Comparison of ENCODE assay signal across 20 cellular contexts in the genomic region with DNA sequence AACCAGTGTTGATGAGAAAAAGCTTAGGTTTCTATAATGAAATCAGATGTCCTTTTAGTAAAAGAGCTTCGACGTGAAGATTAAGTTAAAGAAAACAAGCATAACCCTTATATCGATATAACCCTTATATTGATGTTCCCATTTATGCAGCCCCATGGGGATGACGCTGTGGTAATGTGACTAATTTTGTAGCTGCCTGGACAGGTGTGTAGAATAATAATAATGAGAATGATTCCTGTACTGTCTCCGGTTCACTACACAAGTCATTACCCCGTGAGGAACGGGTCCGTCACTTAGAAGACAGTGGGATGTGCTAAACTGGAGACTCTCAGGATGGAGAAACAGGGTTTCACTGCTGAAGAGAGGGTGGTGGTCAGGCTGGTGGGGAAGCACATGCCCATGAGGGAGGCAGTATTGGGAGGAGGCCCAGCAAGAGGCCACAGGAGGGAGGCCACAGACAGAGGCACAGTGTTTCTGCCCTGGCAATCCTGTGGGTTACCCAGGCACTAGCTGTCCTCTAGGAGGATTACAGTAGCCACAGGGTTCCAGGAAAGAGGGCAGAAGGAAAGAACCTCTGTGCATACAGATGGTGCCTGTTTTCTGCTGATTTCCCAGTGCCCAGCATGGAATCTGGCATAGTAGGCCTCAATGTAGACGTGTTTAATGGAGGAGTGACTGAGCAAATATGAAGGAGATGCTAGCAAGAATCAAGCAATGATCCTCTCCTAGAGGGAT.
DNase-seq lines count a peak whose midpoint lies in the region; ATAC-seq and TF ChIP-seq lines count a peak whose summit lies in the region.
"Had no signal": no experiment of that assay in that cellular context is flagged by ENCODE, and none has a peak within 500 bp of the region (broad histone marks: within the 10 kb centered on the region; RNA-seq: fewer than 3 reads in every experiment).

No MANE protein-coding gene starts in this region.

- H3K4me3 ChIP-seq in left ventricle myocardium inferior (no peak overlapping the region), WERI-Rb-1 (ENCODE audit: low read depth, low read length) (no peak overlapping the region), tibial artery (no peak overlapping the region)

- H3K36me3 Mint-ChIP-seq in neural crest cell (ENCODE audit: low read depth) = no peaks in the 10 kb centered on the region
- H3K36me3 Mint-ChIP-seq: activated naive CD8-positive, alpha-beta T cell treated with anti-CD3 and anti-CD28 coated beads for 36 hours; CD4-positive, alpha-beta memory T cell; natural killer cell treated with Interleukin-12 subunit alpha and Interleukin-12 subunit beta and Interleukin-15 and Interleukin-18, amount 100 ng/mL, for 72 hours; stimulated activated effector memory CD8-positive, alpha-beta T cell treated with anti-CD3 and anti-CD28 coated beads, Interleukin-12 subunit alpha, Interleukin-12 subunit beta, amount 100 ng/mL, for 72 hours had no signal

- H3K27me3 ChIP-seq in left ventricle myocardium inferior (ENCODE audit: low read depth) (no peaks in the 10 kb centered on the region), WERI-Rb-1 (ENCODE audit: insufficient read depth, low read depth, severe bottlenecking) (no peaks in the 10 kb centered on the region), tibial artery (no peaks in the 10 kb centered on the region)

- no peak for TF ChIP-seq CTCF in left ventricle myocardium inferior (IDR thresholded peaks at IDR 0.05; ENCODE audit: borderline replicate concordance)
- TF ChIP-seq CTCF in WERI-Rb-1 (IDR thresholded peaks at IDR 0.05; ENCODE audit: low read depth, low read length) = no peak
- TF ChIP-seq CTCF in neural crest cell (conservative IDR thresholded peaks at IDR 0.05) = no peak
- no peak for TF ChIP-seq CTCF in tibial artery (IDR thresholded peaks at IDR 0.05)

- peaks cover 37% of the 10 kb centered on the region for H3K4me1 Mint-ChIP-seq in neural crest cell

- H3K27me3 Mint-ChIP-seq in neural crest cell (ENCODE audit: low read depth) = no peaks in the 10 kb centered on the region

- intact Hi-C loops in left ventricle myocardium inferior (cut with micrococcal nuclease) (loop anchor here (10.0 kb wide), 1 partner anchor 252 kb away; no protein-coding TSS in a partner anchor), left cardiac atrium (cut with DNase I) (no loop called here), tibial artery (cut with DNase I; ENCODE audit: low total_unique reads) (no loop called here)

- H3K4me3 Mint-ChIP-seq in neural crest cell = no peak overlapping the region
- H3K4me3 Mint-ChIP-seq: activated naive CD8-positive, alpha-beta T cell treated with anti-CD3 and anti-CD28 coated beads for 36 hours; activated T-cell treated with anti-CD3 and anti-CD28 coated beads, Interleukin-2, amount 50 U/mL, for 72 hours; natural killer cell treated with Interleukin-12 subunit alpha and Interleukin-12 subunit beta and Interleukin-15 and Interleukin-18, amount 100 ng/mL, for 72 hours; stimulated activated effector memory CD8-positive, alpha-beta T cell treated with anti-CD3 and anti-CD28 coated beads, Interleukin-12 subunit alpha, Interleukin-12 subunit beta, amount 100 ng/mL, for 72 hours had no signal

- no peak for ATAC-seq in left cardiac atrium
- ATAC-seq in GM18520 (IDR thresholded peaks at IDR 0.05; ENCODE audit: unreplicated experiment) = no peak
- ATAC-seq: activated CD4-positive, CD25-positive, alpha-beta regulatory T cell treated with anti-CD3 and anti-CD28 coated beads, Interleukin-2, amount 50 U/mL, for 24 hours; activated T-cell treated with anti-CD3 and anti-CD28 coated beads, Interleukin-2, amount 50 U/mL, for 72 hours; natural killer cell treated with Interleukin-12 subunit alpha and Interleukin-12 subunit beta and Interleukin-15 and Interleukin-18, amount 100 ng/mL, for 72 hours; PC-3 had no signal

- H3K36me3 ChIP-seq in left ventricle myocardium inferior (no peaks in the 10 kb centered on the region), WERI-Rb-1 (no peaks in the 10 kb centered on the region), tibial artery (no peaks in the 10 kb centered on the region)

- peak overlapping the region; percentile 60 for H3K27ac Mint-ChIP-seq in neural crest cell (ENCODE audit: unreplicated experiment)
- H3K27ac Mint-ChIP-seq: activated naive CD8-positive, alpha-beta T cell treated with anti-CD3 and anti-CD28 coated beads for 36 hours; activated T-cell treated with anti-CD3 and anti-CD28 coated beads, Interleukin-2, amount 50 U/mL, for 72 hours; CD4-positive, alpha-beta memory T cell; natural killer cell treated with Interleukin-12 subunit alpha and Interleukin-12 subunit beta and Interleukin-15 and Interleukin-18, amount 100 ng/mL, for 72 hours; stimulated activated effector memory CD8-positive, alpha-beta T cell treated with anti-CD3 and anti-CD28 coated beads, Interleukin-12 subunit alpha, Interleukin-12 subunit beta, amount 100 ng/mL, for 72 hours had no signal

- H3K27ac ChIP-seq in left ventricle myocardium inferior (replicated peaks) (peak overlapping the region; percentile 54), WERI-Rb-1 (peak overlapping the region; percentile 26), tibial artery (peak overlapping the region; percentile 76 to 82)

- H3K4me1 ChIP-seq in left ventricle myocardium inferior (peaks cover 25% of the 10 kb centered on the region), tibial artery (peaks cover 0 to 27% (median 12%) of the 10 kb centered on the region in 4 donors)

- DNase-seq in left ventricle myocardium inferior (no peak), left cardiac atrium (no peak), WERI-Rb-1 (no peak), neural crest cell (ENCODE audit: low read depth, low spot score) (no peak), tibial artery (no peak), HT-29 (ENCODE audit: low spot score) (no peak)
- DNase-seq in stimulated activated CD4-positive, alpha-beta T cell treated with anti-CD3 and anti-CD28 coated beads, Interleukin-4, amount 100 ng/mL, for 1 hour = no peak
- DNase-seq: activated naive CD8-positive, alpha-beta T cell treated with anti-CD3 and anti-CD28 coated beads for 36 hours; activated T-cell treated with anti-CD3 and anti-CD28 coated beads, Interleukin-2, amount 50 U/mL, for 72 hours; CD4-positive, alpha-beta memory T cell; kidney glomerular epithelial cell; NCI-H2029; PC-3; SK-N-SH; stimulated activated CD4-positive, alpha-beta T cell treated with anti-CD3 and anti-CD28 coated beads, Interleukin-15, amount 100 ng/mL, for 24 hours; T-helper 9 cell had no signal

- H3K9me3 ChIP-seq in left ventricle myocardium inferior (replicated peaks) (peaks cover 6% of the 10 kb centered on the region), WERI-Rb-1 (ENCODE audit: severe bottlenecking) (peaks cover 7% of the 10 kb centered on the region), tibial artery (no peaks in the 10 kb centered on the region)
- H3K9me3 ChIP-seq: SK-N-SH had no signal

- peaks cover 4% of the 10 kb centered on the region for H3K9me3 Mint-ChIP-seq in neural crest cell
- H3K9me3 Mint-ChIP-seq: activated naive CD8-positive, alpha-beta T cell treated with anti-CD3 and anti-CD28 coated beads for 36 hours; activated T-cell treated with anti-CD3 and anti-CD28 coated beads, Interleukin-2, amount 50 U/mL, for 72 hours; natural killer cell treated with Interleukin-12 subunit alpha and Interleukin-12 subunit beta and Interleukin-15 and Interleukin-18, amount 100 ng/mL, for 72 hours; stimulated activated effector memory CD8-positive, alpha-beta T cell treated with anti-CD3 and anti-CD28 coated beads, Interleukin-12 subunit alpha, Interleukin-12 subunit beta, amount 100 ng/mL, for 72 hours had no signal

Comparison
In these comparisons a context has a peak if more than half of its experiments do, and no peak if none do; other contexts are left out.
1. H3K27ac ChIP-seq: peak in every context shown above with its lines; median percentile 79 in tibial artery; 54 in left ventricle myocardium inferior; 26 in WERI-Rb-1.